ENCODE assay signal across 8 cellular contexts in the genomic region with DNA sequence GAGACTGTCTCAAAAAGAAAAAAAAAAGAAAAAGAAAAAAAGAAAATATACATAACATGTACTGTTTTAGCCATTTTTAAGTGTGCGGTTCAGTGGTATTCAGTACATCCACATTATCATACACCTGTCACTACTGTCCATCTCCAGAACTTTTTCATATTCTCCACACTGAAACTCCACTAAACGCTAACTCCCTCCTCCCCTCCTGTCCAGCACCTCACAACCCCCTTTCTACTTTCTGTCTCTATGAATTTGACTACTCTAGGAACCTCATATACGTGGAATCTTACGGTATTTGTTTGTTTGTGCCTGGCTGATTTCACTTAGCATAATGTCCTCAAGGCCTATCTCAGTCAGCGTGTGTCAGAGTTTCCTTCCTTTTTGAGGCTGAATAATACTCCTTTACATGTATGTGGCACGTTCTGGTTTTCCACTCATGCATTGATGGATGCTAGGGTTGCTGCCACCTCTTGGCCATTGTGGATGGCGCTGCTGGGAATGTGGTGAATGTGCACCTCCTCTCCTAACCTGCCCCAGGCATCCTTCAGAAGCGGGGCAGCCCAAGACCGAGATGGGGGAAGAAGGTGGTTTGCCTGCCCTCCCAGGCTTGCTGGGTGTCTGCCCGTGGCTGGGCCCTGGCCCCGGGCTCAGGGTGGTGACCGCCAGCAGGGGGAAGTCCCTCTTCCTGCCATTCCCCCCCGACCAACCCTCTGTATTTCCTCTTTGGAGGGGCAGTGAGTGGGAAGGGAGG.
A peak's percentile ranks its signal among the peaks of the same experiment; 100 is the strongest.
DNase-seq lines count a peak whose midpoint lies in the region; TF ChIP-seq lines count a peak whose summit lies in the region.

No MANE protein-coding gene starts in this region.

- H3K9me2 ChIP-seq in OCI-LY1 (ENCODE audit: low read depth, low read length) = no peaks in the 10 kb centered on the region

- no peaks in the 10 kb centered on the region for H3K9me3 Mint-ChIP-seq in chondrocyte (ENCODE audit: low read depth)

- H3K9ac ChIP-seq in OCI-LY1 (ENCODE audit: low read length) = no peak overlapping the region; the same call in 1 of the 2 replicates

- H3K4me1 Mint-ChIP-seq in chondrocyte (ENCODE audit: low read depth) = peaks cover 49% of the 10 kb centered on the region

- H2AFZ ChIP-seq in OCI-LY1 (ENCODE audit: low read length) (no peak overlapping the region), osteoblast (ENCODE audit: low read length) (no peak overlapping the region)

- H3K4me3 Mint-ChIP-seq in chondrocyte (ENCODE audit: unreplicated experiment) = no peak overlapping the region

- H3K4me2 ChIP-seq in OCI-LY1 (ENCODE audit: low read length) = peak overlapping the region; percentile 25; the same call in 1 of the 2 replicates
- H3K4me2 ChIP-seq in osteoblast (ENCODE audit: insufficient read depth, low read length) = no peak overlapping the region

- H3K27me3 ChIP-seq in GM06990 (replicated peaks; ENCODE audit: control insufficient read depth, insufficient read depth, low read length) = no peaks in the 10 kb centered on the region
- no peaks in the 10 kb centered on the region for H3K27me3 ChIP-seq in OCI-LY1 (ENCODE audit: insufficient read depth, low read length)
- no peaks in the 10 kb centered on the region for H3K27me3 ChIP-seq in osteoblast (ENCODE audit: insufficient read depth, low read length)

- no peaks in the 10 kb centered on the region for H3K27me3 Mint-ChIP-seq in chondrocyte (ENCODE audit: low read depth)

- H3K36me3 Mint-ChIP-seq in chondrocyte (ENCODE audit: low read depth) = no peaks in the 10 kb centered on the region

- H3K4me1 ChIP-seq in OCI-LY1 (ENCODE audit: insufficient read depth, low read length, severe bottlenecking) (peaks cover 87% of the 10 kb centered on the region), osteoblast (ENCODE audit: insufficient read depth, low read length) (peaks cover 43% of the 10 kb centered on the region)

- H3K9me3 ChIP-seq in OCI-LY1 (ENCODE audit: low read length) (no peaks in the 10 kb centered on the region), osteoblast (ENCODE audit: low read depth, low read length) (no peaks in the 10 kb centered on the region)

- no peak overlapping the region for H3K27ac Mint-ChIP-seq in chondrocyte (ENCODE audit: unreplicated experiment)

- H3K4me3 ChIP-seq in GM06990 (replicated peaks; ENCODE audit: low read depth, low read length) (no peak overlapping the region), OCI-LY1 (ENCODE audit: low read depth, low read length, poor library complexity, severe bottlenecking) (no peak overlapping the region), osteoblast (ENCODE audit: insufficient read depth, low read length) (no peak overlapping the region)

- H3F3A ChIP-seq in OCI-LY1 (ENCODE audit: insufficient read depth, low read length) = no peaks in the 10 kb centered on the region

- H3K36me3 ChIP-seq in GM06990 (ENCODE audit: control insufficient read depth, insufficient read depth, low read length) = no peaks in the 10 kb centered on the region; the same call in none of the 2 replicates
- H3K36me3 ChIP-seq in OCI-LY1 (ENCODE audit: insufficient read depth, low read length) = peaks cover 37% of the 10 kb centered on the region
- no peaks in the 10 kb centered on the region for H3K36me3 ChIP-seq in osteoblast (ENCODE audit: insufficient read depth, low read length)

- TF ChIP-seq CTCF in GM06990 (IDR thresholded peaks at IDR 0.05; ENCODE audit: insufficient read depth, low read length, poor library complexity, severe bottlenecking) = peak; percentile 26
- TF ChIP-seq CTCF in OCI-LY1 (IDR thresholded peaks at IDR 0.05; ENCODE audit: low read length) = peak; percentile 43; the same call in 1 of the 2 replicates
- peak; percentile 62 for TF ChIP-seq CTCF in chondrocyte (IDR thresholded peaks at IDR 0.05)
- peak; percentile 34 for TF ChIP-seq CTCF in osteoblast (IDR thresholded peaks at IDR 0.05; ENCODE audit: extremely low read depth, low read depth, low read length)

- H4K20me1 ChIP-seq in OCI-LY1 (ENCODE audit: insufficient read depth, low read length) (no peaks in the 10 kb centered on the region), osteoblast (ENCODE audit: insufficient read depth, low read length) (peaks cover 81% of the 10 kb centered on the region)

- DNase-seq in GM06990 (ENCODE audit: extremely low read depth, insufficient read length) (no peak), chondrocyte (ENCODE audit: low spot score) (no peak), osteoblast (ENCODE audit: insufficient read length, low spot score, missing footprints) (no peak), NCI-H1930 (lab: John Stamatoyannopoulos, UW) (no peak), T-helper 9 cell (no peak), iPS-NIHi11 (ENCODE audit: low spot score) (no peak)
- no peak for DNase-seq in activated CD4-positive, CD25-positive, alpha-beta regulatory T cell (lab: John Stamatoyannopoulos, UW)

- H3K79me2 ChIP-seq in OCI-LY1 (ENCODE audit: insufficient read depth, low read length) = peaks cover 83% of the 10 kb centered on the region
- H3K79me2 ChIP-seq in osteoblast (ENCODE audit: insufficient read depth, low read length) = peaks cover 67% of the 10 kb centered on the region

- H3K27ac ChIP-seq in OCI-LY1 (ENCODE audit: low read depth, low read length, poor library complexity, severe bottlenecking) = peak overlapping the region; percentile 71
- no peak overlapping the region for H3K27ac ChIP-seq in osteoblast (ENCODE audit: low read depth, low read length)
